Comparison of ENCODE assay signal across 16 cellular contexts in genomic region chr1:166857995-166858394, GRCh38. TPM values are rescaled to one million over a fixed set of nuclear protein-coding genes. Genes with fewer than 3 reads are reported as not detected.
DNase-seq lines count a peak whose midpoint lies in the region; ATAC-seq and TF ChIP-seq lines count a peak whose summit lies in the region.
"Had no signal": no experiment of that assay in that cellular context is flagged by ENCODE, and none has a peak within 500 bp of the region (broad histone marks: within the 10 kb centered on the region; RNA-seq: fewer than 3 reads in every experiment).

No MANE protein-coding gene starts in this region.

- ATAC-seq in activated naive CD8-positive, alpha-beta T cell treated with anti-CD3 and anti-CD28 coated beads, Interleukin-2, amount 50 U/mL, for 24 hours, result no peak
- no peak for ATAC-seq in activated T-helper 17 cell treated with anti-CD3 and anti-CD28 coated beads, Interleukin-2, amount 50 U/mL, for 72 hours (replicated peaks)
- no peak for ATAC-seq in memory B cell (ENCODE audit: low read depth)
- no peak for ATAC-seq in gastrocnemius medialis
- no peak for ATAC-seq in GM21529 (IDR thresholded peaks at IDR 0.05; ENCODE audit: unreplicated experiment)
- ATAC-seq in GM21515 (IDR thresholded peaks at IDR 0.05; ENCODE audit: unreplicated experiment), result no peak

- H3K27me3 ChIP-seq in gastrocnemius medialis, result no peaks in the 10 kb centered on the region

- in situ Hi-C loops in gastrocnemius medialis (cut with MboI; ENCODE audit: low sequenced_read_pairs in 4 of 4), result no loop called here

- H3K9me3 Mint-ChIP-seq in activated naive CD8-positive, alpha-beta T cell treated with anti-CD3 and anti-CD28 coated beads for 36 hours, result no peaks in the 10 kb centered on the region
- no peaks in the 10 kb centered on the region for H3K9me3 Mint-ChIP-seq in activated naive CD8-positive, alpha-beta T cell treated with anti-CD3 and anti-CD28 coated beads, Interleukin-2, amount 50 U/mL, for 24 hours
- no peaks in the 10 kb centered on the region for H3K9me3 Mint-ChIP-seq in activated T-helper 17 cell treated with anti-CD3 and anti-CD28 coated beads, Interleukin-2, amount 50 U/mL, for 72 hours
- H3K9me3 Mint-ChIP-seq in memory B cell, result no peaks in the 10 kb centered on the region
- H3K9me3 Mint-ChIP-seq: CD8-positive, alpha-beta memory T cell had no signal

- no peak for TF ChIP-seq CTCF in gastrocnemius medialis (IDR thresholded peaks at IDR 0.05 in 4 of 5, conservative IDR thresholded peaks at IDR 0.05 in 1 of 5)

- H3K36me3 Mint-ChIP-seq in activated naive CD8-positive, alpha-beta T cell treated with anti-CD3 and anti-CD28 coated beads for 36 hours, result peaks cover 26% of the 10 kb centered on the region
- H3K36me3 Mint-ChIP-seq in activated naive CD8-positive, alpha-beta T cell treated with anti-CD3 and anti-CD28 coated beads, Interleukin-2, amount 50 U/mL, for 24 hours (ENCODE audit: low read depth), result peaks cover 63% of the 10 kb centered on the region
- H3K36me3 Mint-ChIP-seq in activated T-helper 17 cell treated with anti-CD3 and anti-CD28 coated beads, Interleukin-2, amount 50 U/mL, for 72 hours (ENCODE audit: low read depth), result peaks cover 99% of the 10 kb centered on the region
- H3K36me3 Mint-ChIP-seq in memory B cell, result peaks cover 29% of the 10 kb centered on the region

- no peak for TF ChIP-seq POLR2A in gastrocnemius medialis (IDR thresholded peaks at IDR 0.05)

- peaks cover 6% of the 10 kb centered on the region for H3K4me1 Mint-ChIP-seq in activated naive CD8-positive, alpha-beta T cell treated with anti-CD3 and anti-CD28 coated beads for 36 hours
- peaks cover 4% of the 10 kb centered on the region for H3K4me1 Mint-ChIP-seq in activated naive CD8-positive, alpha-beta T cell treated with anti-CD3 and anti-CD28 coated beads, Interleukin-2, amount 50 U/mL, for 24 hours
- peaks cover 13% of the 10 kb centered on the region for H3K4me1 Mint-ChIP-seq in activated T-helper 17 cell treated with anti-CD3 and anti-CD28 coated beads, Interleukin-2, amount 50 U/mL, for 72 hours
- H3K4me1 Mint-ChIP-seq in memory B cell, result peaks cover 18% of the 10 kb centered on the region

- no peak for DNase-seq in activated naive CD8-positive, alpha-beta T cell treated with anti-CD3 and anti-CD28 coated beads for 36 hours
- DNase-seq in activated naive CD8-positive, alpha-beta T cell treated with anti-CD3 and anti-CD28 coated beads, Interleukin-2, amount 50 U/mL, for 24 hours, result no peak
- no peak for DNase-seq in memory B cell (ENCODE audit: low spot score in 2 of 2)
- DNase-seq in gastrocnemius medialis, result no peak
- DNase-seq: ACHN; CD8-positive, alpha-beta memory T cell; MV-4-11; NCI-H1436 treated with DMSO at 0.1 percent for 48 hours; NCI-H2081 treated with DMSO at 0.1 percent for 48 hours; NCI-H524 treated with DMSO at 0.1 percent for 48 hours; NK-92 treated with Interleukin-12 subunit alpha and Interleukin-12 subunit beta, amount 100 ng/mL, for 24 hours; OCI-M1; RPMI8226 had no signal

- H3K4me3 ChIP-seq in gastrocnemius medialis, result no peak overlapping the region

- H3K36me3 ChIP-seq in gastrocnemius medialis, result peaks cover 0 to 83% of the 10 kb centered on the region in 2 donors

- no peaks in the 10 kb centered on the region for H3K4me1 ChIP-seq in gastrocnemius medialis

- no peaks in the 10 kb centered on the region for H3K27me3 Mint-ChIP-seq in activated naive CD8-positive, alpha-beta T cell treated with anti-CD3 and anti-CD28 coated beads for 36 hours
- no peaks in the 10 kb centered on the region for H3K27me3 Mint-ChIP-seq in activated naive CD8-positive, alpha-beta T cell treated with anti-CD3 and anti-CD28 coated beads, Interleukin-2, amount 50 U/mL, for 24 hours
- H3K27me3 Mint-ChIP-seq in activated T-helper 17 cell treated with anti-CD3 and anti-CD28 coated beads, Interleukin-2, amount 50 U/mL, for 72 hours, result no peaks in the 10 kb centered on the region
- H3K27me3 Mint-ChIP-seq in memory B cell, result no peaks in the 10 kb centered on the region
- H3K27me3 Mint-ChIP-seq: CD8-positive, alpha-beta memory T cell had no signal

- no peak overlapping the region for H3K4me3 Mint-ChIP-seq in activated naive CD8-positive, alpha-beta T cell treated with anti-CD3 and anti-CD28 coated beads for 36 hours
- no peak overlapping the region for H3K4me3 Mint-ChIP-seq in activated naive CD8-positive, alpha-beta T cell treated with anti-CD3 and anti-CD28 coated beads, Interleukin-2, amount 50 U/mL, for 24 hours
- H3K4me3 Mint-ChIP-seq in activated T-helper 17 cell treated with anti-CD3 and anti-CD28 coated beads, Interleukin-2, amount 50 U/mL, for 72 hours, result no peak overlapping the region
- no peak overlapping the region for H3K4me3 Mint-ChIP-seq in memory B cell
- H3K4me3 Mint-ChIP-seq: CD8-positive, alpha-beta memory T cell had no signal

- H3K27ac Mint-ChIP-seq in activated naive CD8-positive, alpha-beta T cell treated with anti-CD3 and anti-CD28 coated beads for 36 hours, result peak overlapping the region; percentile 63
- no peak overlapping the region for H3K27ac Mint-ChIP-seq in activated naive CD8-positive, alpha-beta T cell treated with anti-CD3 and anti-CD28 coated beads, Interleukin-2, amount 50 U/mL, for 24 hours
- peak overlapping the region; percentile 78 for H3K27ac Mint-ChIP-seq in activated T-helper 17 cell treated with anti-CD3 and anti-CD28 coated beads, Interleukin-2, amount 50 U/mL, for 72 hours
- H3K27ac Mint-ChIP-seq in memory B cell, result peak overlapping the region; percentile 43

- intact Hi-C loops in gastrocnemius medialis (cut with DNase I; ENCODE audit: low total_unique reads), result no loop called here

- peak overlapping the region in 1 of 4 donors; percentile 10 for H3K27ac ChIP-seq in gastrocnemius medialis

- H3K9me3 ChIP-seq in gastrocnemius medialis, result no peaks in the 10 kb centered on the region

RNA-seq across cellular contexts. Expression of gene TADA1, which starts 18.1 kb away (rescaled TPM):
- 10 to 100 TPM; 19.2 to 21.4 TPM for total RNA-seq in activated naive CD8-positive, alpha-beta T cell treated with anti-CD3 and anti-CD28 coated beads for 36 hours
- 10 to 100 TPM; 10.5 to 11.1 TPM for total RNA-seq in activated T-helper 17 cell treated with anti-CD3 and anti-CD28 coated beads, Interleukin-2, amount 50 U/mL, for 72 hours
- 10 to 100 TPM in 2 of 4 donors, 1 to 10 TPM in 2; 8.7 to 11.8 (median 10.0) TPM for total RNA-seq in gastrocnemius medialis

RNA-seq across cellular contexts. Expression of gene POGK, which starts 18.7 kb away (rescaled TPM):
- 10 to 100 TPM; 52.3 to 53.3 TPM for total RNA-seq in activated naive CD8-positive, alpha-beta T cell treated with anti-CD3 and anti-CD28 coated beads for 36 hours
- 10 to 100 TPM; 29.5 to 47.2 TPM for total RNA-seq in activated T-helper 17 cell treated with anti-CD3 and anti-CD28 coated beads, Interleukin-2, amount 50 U/mL, for 72 hours
- 1 to 10 TPM; 6.6 to 9.6 (median 9.0) TPM for total RNA-seq in gastrocnemius medialis
